Comparison of ENCODE assay signal across 8 cellular contexts in genomic region chr12:120437735-120438494, GRCh38. TPM values are rescaled to one million over a fixed set of nuclear protein-coding genes. Genes with fewer than 3 reads are reported as not detected.
DNase-seq lines count a peak whose midpoint lies in the region; ATAC-seq, FAIRE-seq and TF ChIP-seq lines count a peak whose summit lies in the region.

COX6A1 (plus strand) TSS chr12:120438113; CDS start chr12:120438127, 14 bp downstream.

- peaks cover 4% of the 10 kb centered on the region for H3K36me3 ChIP-seq in bronchial epithelial cell (ENCODE audit: control insufficient read depth, insufficient read depth, low read length)

- no peaks in the 10 kb centered on the region for H3K27me3 ChIP-seq in bronchial epithelial cell (ENCODE audit: control insufficient read depth, insufficient read depth, low read length)

- FAIRE-seq in bronchial epithelial cell (lab: Jason Lieb, UNC) = no peak

- H3K4me3 ChIP-seq in WI38 (ENCODE audit: low read depth, low read length) (peak within 1 kb of the TSS; percentile 90), bronchial epithelial cell (ENCODE audit: low read depth, low read length) (peak within 1 kb of the TSS; percentile 80)

- TF ChIP-seq CTCF in WI38 (IDR thresholded peaks at IDR 0.05; ENCODE audit: low read depth, low read length) (no peak), bronchial epithelial cell (IDR thresholded peaks at IDR 0.05; ENCODE audit: insufficient read depth, low read length, severe bottlenecking) (no peak)

- ATAC-seq in GM18907 (IDR thresholded peaks at IDR 0.05; ENCODE audit: unreplicated experiment) = peak; percentile 95
- ATAC-seq in HG03159 (IDR thresholded peaks at IDR 0.05; ENCODE audit: unreplicated experiment) = peak; percentile 92

- DNase-seq in AG08396 (ENCODE audit: low spot score) = peak; percentile 97
- DNase-seq in NCI-H2227 treated with DMSO at 0.1 percent for 48 hours (lab: John Stamatoyannopoulos, UW) = peak; percentile 99
- DNase-seq in bronchial epithelial cell (ENCODE audit: low read depth) = peak; percentile 99
- peak; percentile 99 for DNase-seq in iPS-NIHi7 (ENCODE audit: extremely low spot score)
- DNase-seq in smooth muscle cell of the brain vasculature (ENCODE audit: low read depth, low spot score) = peak; percentile 88

RNA-seq across cellular contexts. Expression of gene COX6A1, which starts in this region (rescaled TPM):
- total RNA-seq in bronchial epithelial cell = 659 and 789 TPM in 2 replicates

Comparison
In these comparisons a context has a peak if more than half of its experiments do, and no peak if none do; other contexts are left out.
1. Peak in every context shown above with its lines: DNase-seq, ATAC-seq and H3K4me3 ChIP-seq.